Comparison of ENCODE assay signal across 8 cellular contexts in the genomic region with DNA sequence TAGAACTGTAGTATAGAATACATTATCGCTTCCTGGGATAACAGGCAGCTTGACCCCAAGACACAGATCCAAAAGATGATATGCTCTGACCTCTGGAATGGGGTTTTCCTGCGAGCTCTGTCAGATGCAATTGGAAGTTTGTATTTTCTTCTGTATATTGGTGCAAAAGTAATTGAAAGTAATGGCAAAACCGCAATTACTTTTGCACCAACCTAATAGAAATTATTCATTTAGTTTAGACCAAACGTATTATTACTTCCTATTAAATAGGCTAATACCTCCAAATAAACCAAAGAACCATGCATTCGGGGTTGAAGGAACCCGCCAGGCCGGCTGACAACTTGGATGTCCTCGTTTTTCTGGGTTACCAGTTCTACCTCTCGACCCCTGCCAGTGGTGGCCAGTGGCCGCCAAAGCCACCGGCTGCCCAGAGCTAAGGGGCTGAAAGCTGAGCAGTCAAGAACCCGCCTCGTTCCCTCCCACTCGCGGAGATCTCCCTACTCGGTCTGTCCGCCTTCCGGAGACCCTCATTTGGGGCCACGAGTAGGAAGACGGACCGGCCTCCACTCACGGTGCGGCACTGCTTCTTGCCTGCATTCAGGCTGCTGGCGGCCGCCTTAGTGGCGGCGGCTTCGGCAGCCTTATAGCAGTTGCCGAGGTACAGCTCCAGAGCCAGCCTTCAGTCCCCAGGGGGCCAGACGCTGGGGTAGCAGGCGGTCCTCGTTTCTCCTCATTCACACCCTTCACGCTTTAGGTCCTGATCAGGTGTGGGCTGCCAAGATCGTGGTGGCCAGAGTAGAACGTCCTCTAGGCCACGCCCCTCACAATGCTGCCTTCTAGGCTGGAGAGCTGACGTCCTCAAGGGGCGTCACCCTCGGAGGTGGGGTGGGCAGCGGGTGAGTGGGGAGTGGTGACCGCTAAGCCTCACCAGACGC.
DNase-seq lines count a peak whose midpoint lies in the region; ATAC-seq, FAIRE-seq and TF ChIP-seq lines count a peak whose summit lies in the region.

No MANE protein-coding gene starts in this region.

- intact Hi-C loops in Caco-2 (cut with micrococcal nuclease; ENCODE audit: unreplicated experiment) (no loop called here), GM12878 (cut with micrococcal nuclease; ENCODE audit: unreplicated experiment) (no loop called here), posterior vena cava (cut with DNase I) (no loop called here)

- H4K20me1 ChIP-seq in GM12878 (ENCODE audit: control insufficient read depth, insufficient read depth) = no peaks in the 10 kb centered on the region

- SMC1A ChIA-PET in GM12878 (lab: Charles Lee; ENCODE audit: uncharacterized antibody, unreplicated experiment) = no interaction called here

- no peak for TF ChIP-seq RAD21 in GM12878 (IDR thresholded peaks at IDR 0.05; ENCODE audit: insufficient read depth, low read depth, low read length)

- DNase-seq in Caco-2 (peak; percentile 28 to 39), NCI-H1092 treated with DMSO at 0.1 percent for 48 hours (lab: John Stamatoyannopoulos, UW) (peak; percentile 5), GM12878 (ENCODE audit: low read depth, low spot score) (no peak), immature natural killer cell (no peak), posterior vena cava (ENCODE audit: low spot score) (no peak), cortex of kidney (lab: John Stamatoyannopoulos, UW) (no peak)
- no peak for DNase-seq in stimulated activated effector memory CD8-positive, alpha-beta T cell treated with anti-CD3 and anti-CD28 coated beads, Interleukin-12 subunit alpha, Interleukin-12 subunit beta, amount 100 ng/mL, for 72 hours (ENCODE audit: low spot score in 2 of 2)

- H3K9me3 Mint-ChIP-seq in Caco-2 (ENCODE audit: unreplicated experiment) (no peaks in the 10 kb centered on the region), immature natural killer cell (peaks cover 0 to 2% (median 0%) of the 10 kb centered on the region in 6 donors)
- H3K9me3 Mint-ChIP-seq in stimulated activated effector memory CD8-positive, alpha-beta T cell treated with anti-CD3 and anti-CD28 coated beads, Interleukin-12 subunit alpha, Interleukin-12 subunit beta, amount 100 ng/mL, for 72 hours = no peaks in the 10 kb centered on the region

- H3K27me3 ChIP-seq in Caco-2 (replicated peaks; ENCODE audit: control insufficient read depth, insufficient read depth, low read length) (no peaks in the 10 kb centered on the region), GM12878 (replicated peaks in 1 of 2; ENCODE audit: control insufficient read depth in 2 of 2, insufficient read depth in 2 of 2, low read length in 1 of 2) (no peaks in the 10 kb centered on the region)

- FAIRE-seq in GM12878 (lab: Jason Lieb, UNC) = no peak

- RAD21 ChIA-PET in GM12878 (lab: Charles Lee; ENCODE audit: unreplicated experiment) = no interaction called here

- no peak for TF ChIP-seq EP300 in GM12878 (IDR thresholded peaks at IDR 0.05; ENCODE audit: borderline replicate concordance in 1 of 2, control insufficient read depth in 1 of 2, low read depth in 2 of 2, low read length in 2 of 2)

- H3K36me3 Mint-ChIP-seq in Caco-2 (ENCODE audit: insufficient read depth, unreplicated experiment) = no peaks in the 10 kb centered on the region
- H3K36me3 Mint-ChIP-seq in immature natural killer cell = no peaks in the 10 kb centered on the region
- no peaks in the 10 kb centered on the region for H3K36me3 Mint-ChIP-seq in stimulated activated effector memory CD8-positive, alpha-beta T cell treated with anti-CD3 and anti-CD28 coated beads, Interleukin-12 subunit alpha, Interleukin-12 subunit beta, amount 100 ng/mL, for 72 hours

- H3K27ac Mint-ChIP-seq in Caco-2 (ENCODE audit: unreplicated experiment) (no peak overlapping the region), immature natural killer cell (no peak overlapping the region)
- no peak overlapping the region for H3K27ac Mint-ChIP-seq in stimulated activated effector memory CD8-positive, alpha-beta T cell treated with anti-CD3 and anti-CD28 coated beads, Interleukin-12 subunit alpha, Interleukin-12 subunit beta, amount 100 ng/mL, for 72 hours

- H3K4me1 ChIP-seq in Caco-2 (no peaks in the 10 kb centered on the region), GM12878 (ENCODE audit: control insufficient read depth, insufficient read depth, low read length) (no peaks in the 10 kb centered on the region)

- H3K4me3 Mint-ChIP-seq in Caco-2 (ENCODE audit: unreplicated experiment) = peak overlapping the region; percentile 26
- peak overlapping the region; percentile 21 to 41 (median 34) for H3K4me3 Mint-ChIP-seq in immature natural killer cell
- H3K4me3 Mint-ChIP-seq in stimulated activated effector memory CD8-positive, alpha-beta T cell treated with anti-CD3 and anti-CD28 coated beads, Interleukin-12 subunit alpha, Interleukin-12 subunit beta, amount 100 ng/mL, for 72 hours = peak overlapping the region; percentile 32

- no peaks in the 10 kb centered on the region for H3K9me3 ChIP-seq in Caco-2
- H3K9me3 ChIP-seq in GM12878 (replicated peaks; ENCODE audit: control insufficient read depth, insufficient read depth, low read length) = no peaks in the 10 kb centered on the region

- no peak overlapping the region for H3K9ac ChIP-seq in GM12878 (ENCODE audit: control insufficient read depth, insufficient read depth, low read length)

- TF ChIP-seq CTCF in Caco-2 (IDR thresholded peaks at IDR 0.05; ENCODE audit: insufficient read depth in 1 of 2, low read depth in 1 of 2, low read length in 1 of 2, severe bottlenecking in 1 of 2, unreplicated experiment in 1 of 2) (no peak), GM12878 (IDR thresholded peaks at IDR 0.05 in 2 of 3, conservative IDR thresholded peaks at IDR 0.05 in 1 of 3; ENCODE audit: control insufficient read depth in 2 of 3, extremely low read depth in 1 of 3, insufficient read depth in 1 of 3, low read depth in 3 of 3, low read length in 3 of 3) (no peak)

- POLR2A ChIA-PET in Caco-2 (lab: Charles Lee) = no interaction called here
- POLR2A ChIA-PET in GM12878 (lab: Charles Lee) = no interaction called here

- 30% methylated on average over 42 of the region's 42 CpGs for WGBS in GM12878 (ENCODE audit: insufficient coverage, insufficient replicate concordance, low lambda C conversion rate, missing lambda C conversion rate)

- no peak for ATAC-seq in GM12878
- peak; percentile 44 for ATAC-seq in stimulated activated effector memory CD8-positive, alpha-beta T cell treated with anti-CD3 and anti-CD28 coated beads, Interleukin-12 subunit alpha, Interleukin-12 subunit beta, amount 100 ng/mL, for 72 hours
- no peak for ATAC-seq in HG03045 (IDR thresholded peaks at IDR 0.05; ENCODE audit: unreplicated experiment)

- CTCF ChIA-PET in Caco-2 (lab: Charles Lee) = interaction anchor here (1.0 kb wide), 1 partner anchor 393 kb away, joined by 3 read pairs; no protein-coding TSS in a partner anchor
- CTCF ChIA-PET in GM12878 (lab: Yijun Ruan, JAX) = interaction anchor here (0.6 to 1.2 kb wide), 2 partner anchors 13 to 16 kb away, joined by 3 read pairs; no protein-coding TSS in a partner anchor

- no TSS peak for BruUV-seq in Caco-2 (replicated peaks; lab: Mats Ljungman, UMichigan)
- no TSS peak for BruUV-seq in GM12878 (replicated peaks; lab: Mats Ljungman, UMichigan)

- TF ChIP-seq POLR2A in GM12878 (IDR thresholded peaks at IDR 0.05; ENCODE audit: low read depth, low read length) = no peak

- H3K27ac ChIP-seq in GM12878 (ENCODE audit: control insufficient read depth, insufficient read depth) = no peak overlapping the region

- no peaks in the 10 kb centered on the region for H3K36me3 ChIP-seq in Caco-2 (ENCODE audit: control insufficient read depth, insufficient read depth, low read length)
- H3K36me3 ChIP-seq in GM12878 (ENCODE audit: control insufficient read depth in 2 of 2, insufficient read depth in 2 of 2, low read length in 1 of 2) = no peaks in the 10 kb centered on the region

- H3K27me3 Mint-ChIP-seq in Caco-2 (ENCODE audit: insufficient read depth, unreplicated experiment) = no peaks in the 10 kb centered on the region
- peaks cover 0 to 3% (median 0%) of the 10 kb centered on the region in 3 donors for H3K27me3 Mint-ChIP-seq in immature natural killer cell (ENCODE audit: low read depth in 3 of 3)

- in situ Hi-C loops in GM12878 (cut with MboI) = no loop called here

- H3K4me2 ChIP-seq in GM12878 (ENCODE audit: control insufficient read depth, insufficient read depth) = peak overlapping the region; percentile 43; the same call in 1 of the 2 replicates

- H3K4me3 ChIP-seq in Caco-2 (ENCODE audit: low read depth, low read length) = peak overlapping the region; percentile 42
- no peak overlapping the region for H3K4me3 ChIP-seq in GM12878

- H2AFZ ChIP-seq in GM12878 (ENCODE audit: control insufficient read depth, low read depth, low read length) = no peak overlapping the region

- no peaks in the 10 kb centered on the region for H3K4me1 Mint-ChIP-seq in Caco-2 (ENCODE audit: low read depth, unreplicated experiment)
- peaks cover 0 to 2% of the 10 kb centered on the region in 2 donors for H3K4me1 Mint-ChIP-seq in immature natural killer cell
- H3K4me1 Mint-ChIP-seq in stimulated activated effector memory CD8-positive, alpha-beta T cell treated with anti-CD3 and anti-CD28 coated beads, Interleukin-12 subunit alpha, Interleukin-12 subunit beta, amount 100 ng/mL, for 72 hours = no peaks in the 10 kb centered on the region

- no peaks in the 10 kb centered on the region for H3K79me2 ChIP-seq in GM12878 (ENCODE audit: control insufficient read depth, insufficient read depth, low read length)

TF ChIP-seq in GM12878, 131 proteins besides CTCF, POLR2A, EP300 and RAD21 (continues in another document):
- TF ChIP-seq, protein P1, sequence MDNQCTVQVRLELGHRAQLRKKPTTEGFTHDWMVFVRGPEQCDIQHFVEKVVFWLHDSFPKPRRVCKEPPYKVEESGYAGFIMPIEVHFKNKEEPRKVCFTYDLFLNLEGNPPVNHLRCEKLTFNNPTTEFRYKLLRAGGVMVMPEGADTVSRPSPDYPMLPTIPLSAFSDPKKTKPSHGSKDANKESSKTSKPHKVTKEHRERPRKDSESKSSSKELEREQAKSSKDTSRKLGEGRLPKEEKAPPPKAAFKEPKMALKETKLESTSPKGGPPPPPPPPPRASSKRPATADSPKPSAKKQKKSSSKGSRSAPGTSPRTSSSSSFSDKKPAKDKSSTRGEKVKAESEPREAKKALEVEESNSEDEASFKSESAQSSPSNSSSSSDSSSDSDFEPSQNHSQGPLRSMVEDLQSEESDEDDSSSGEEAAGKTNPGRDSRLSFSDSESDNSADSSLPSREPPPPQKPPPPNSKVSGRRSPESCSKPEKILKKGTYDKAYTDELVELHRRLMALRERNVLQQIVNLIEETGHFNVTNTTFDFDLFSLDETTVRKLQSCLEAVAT (IDR thresholded peaks at IDR 0.05) = no peak
- TF ChIP-seq GATAD2B (conservative IDR thresholded peaks at IDR 0.05; ENCODE audit: low read depth) (no peak), ZNF274 (IDR thresholded peaks at IDR 0.05; ENCODE audit: insufficient read depth, insufficient read length) (no peak), NFYA (IDR thresholded peaks at IDR 0.05; ENCODE audit: borderline replicate concordance, low read depth, low read length) (no peak), TBL1XR1 (IDR thresholded peaks at IDR 0.05; ENCODE audit: low read depth, low read length) (no peak), NR2C1 (IDR thresholded peaks at IDR 0.05) (no peak), BMI1 (IDR thresholded peaks at IDR 0.05; ENCODE audit: borderline replicate concordance) (no peak), YY1 (IDR thresholded peaks at IDR 0.05; ENCODE audit: low read depth, low read length) (no peak)

Comparison
In these comparisons a context has a peak if more than half of its experiments do, and no peak if none do; other contexts are left out.
1. DNase-seq: peak in Caco-2 (2 of 2) and NCI-H1092 treated with DMSO at 0.1 percent for 48 hours (single experiment); none in GM12878 (single experiment), immature natural killer cell (0 of 3), stimulated activated effector memory CD8-positive, alpha-beta T cell treated with anti-CD3 and anti-CD28 coated beads, Interleukin-12 subunit alpha, Interleukin-12 subunit beta, amount 100 ng/mL, for 72 hours (0 of 2), posterior vena cava (single experiment) and cortex of kidney (single experiment).
2. Peak in every context shown above with its lines, with median percentiles within 50 percentile points of each other: H3K4me3 Mint-ChIP-seq.